17 cellular contexts compared by ENCODE assay signal in genomic region chr1:182676321-182676720, GRCh38. TPM values are rescaled to one million over a fixed set of nuclear protein-coding genes. Genes with fewer than 3 reads are reported as not detected.
"Had no signal": no experiment of that assay in that cellular context is flagged by ENCODE, and none has a peak within 500 bp of the region (broad histone marks: within the 10 kb centered on the region; RNA-seq: fewer than 3 reads in every experiment).

No MANE protein-coding gene starts in this region.

- ATAC-seq: left lung; stimulated activated naive CD8-positive, alpha-beta T cell treated with anti-CD3 and anti-CD28 coated beads, Interleukin-15, amount 100 ng/mL, for 72 hours had no signal

- H3K9me3 ChIP-seq: left lung, thoracic aorta had no signal

- H3K4me3 ChIP-seq: left lung, skin epidermis, thoracic aorta had no signal

- H3K27ac ChIP-seq: left lung, thoracic aorta had no signal

- H3K36me3 ChIP-seq: left lung, thoracic aorta had no signal

- DNase-seq: activated CD4-positive, alpha-beta T cell treated with anti-CD3 and anti-CD28 coated beads, Interleukin-2, amount 50 U/mL, for 4 hours; activated effector memory CD4-positive, alpha-beta T cell treated with Interleukin-2 at 50 U/mL for 16 hours; activated T-cell treated with anti-CD3 and anti-CD28 coated beads, Interleukin-2, amount 50 U/mL, for 1 hour; cerebellar nuclear complex; endodermal cell; erythroblast; islet precursor cell; left lung; midbrain; naive B cell; retina; stimulated activated CD4-positive, alpha-beta T cell treated with anti-CD3 and anti-CD28 coated beads, Interleukin-4, amount 100 ng/mL, for 4 hours; stimulated activated naive CD8-positive, alpha-beta T cell treated with anti-CD3 and anti-CD28 coated beads, Interleukin-15, amount 100 ng/mL, for 72 hours had no signal

- H3K4me1 ChIP-seq: left lung had no signal

RNA-seq across cellular contexts. Expression of gene RGS8, which starts 8.1 kb away (rescaled TPM):
- total RNA-seq: fibroblast of villous mesenchyme; T-helper 2 cell treated with Interferon-gamma antibody and Interleukin-4, amounts not matched to agents 100 ng/mL and 5 ng/mL, for 36 hours; thoracic aorta had no signal
